26 cellular contexts compared by ENCODE assay signal in genomic region chr3:143699351-143699750, GRCh38.
"Had no signal": no experiment of that assay in that cellular context is flagged by ENCODE, and none has a peak within 500 bp of the region (broad histone marks: within the 10 kb centered on the region; RNA-seq: fewer than 3 reads in every experiment).

No MANE protein-coding gene starts in this region.

- H3K4me1 ChIP-seq: ascending aorta, foreskin keratinocyte had no signal

- H3K4me3 ChIP-seq: ascending aorta, esophagus muscularis mucosa, gastroesophageal sphincter had no signal

- H3K27me3 Mint-ChIP-seq: activated B cell treated with CpG ODN at 0.5 μM for 24 hours; activated CD4-positive, alpha-beta memory T cell treated with anti-CD3 and anti-CD28 coated beads, Interleukin-2, amount 10 ng/mL, durations not matched to agents 7 days and 5 days; activated naive CD8-positive, alpha-beta T cell treated with anti-CD3 and anti-CD28 coated beads, Interleukin-2, amount 10 ng/mL, durations not matched to agents 7 days and 5 days; effector memory CD8-positive, alpha-beta T cell; T-helper 17 cell had no signal

- H3K9me3 Mint-ChIP-seq: activated B cell treated with CpG ODN at 0.5 μM for 24 hours; activated naive CD4-positive, alpha-beta T cell treated with anti-CD3 and anti-CD28 coated beads for 36 hours; activated naive CD8-positive, alpha-beta T cell treated with anti-CD3 and anti-CD28 coated beads, Interleukin-2, amount 10 ng/mL, durations not matched to agents 7 days and 5 days; activated T-helper 1 cell treated with anti-CD3 and anti-CD28 coated beads, Interleukin-12 subunit alpha, Interleukin-12 subunit beta, Interleukin-2, Interleukin-4 antibody, amounts not matched to agents 30 ng/mL and 10 ng/mL and 1 ng/mL, durations not matched to agents 14 hours and 24 hours and 36 hours; activated T-helper 2 cell treated with anti-CD3 and anti-CD28 coated beads, Interferon-gamma antibody, Interleukin-2, Interleukin-4, amounts not matched to agents 10 μg/mL and 5 μg/mL and 100 μg/mL, durations not matched to agents 14 hours and 24 hours and 36 hours; effector memory CD8-positive, alpha-beta T cell; T-helper 2 cell treated with Interferon-gamma antibody and Interleukin-4, amounts not matched to agents 5 μg/mL and 100 μg/mL, for 36 hours had no signal

- H3K36me3 Mint-ChIP-seq: activated naive CD8-positive, alpha-beta T cell treated with anti-CD3 and anti-CD28 coated beads, Interleukin-2, amount 10 ng/mL, durations not matched to agents 7 days and 5 days had no signal

- H3K27ac ChIP-seq: ascending aorta, brain microvascular endothelial cell, esophagus muscularis mucosa, foreskin keratinocyte, gastroesophageal sphincter, WERI-Rb-1 had no signal

- DNase-seq: activated B cell treated with CpG ODN at 0.5 μM for 24 hours; activated CD4-positive, alpha-beta memory T cell treated with anti-CD3 and anti-CD28 coated beads, Interleukin-2, amount 10 ng/mL, durations not matched to agents 7 days and 5 days; activated CD4-positive, alpha-beta T cell treated with anti-CD3 and anti-CD28 coated beads for 48 hours; activated effector memory CD4-positive, alpha-beta T cell treated with anti-CD3 and anti-CD28 coated beads, Interleukin-2, amount 50 U/mL, for 16 hours; activated naive CD4-positive, alpha-beta T cell treated with anti-CD3 and anti-CD28 coated beads for 36 hours; activated naive CD8-positive, alpha-beta T cell treated with anti-CD3 and anti-CD28 coated beads, Interleukin-2, amount 10 ng/mL, durations not matched to agents 7 days and 5 days; activated T-cell treated with anti-CD3 and anti-CD28 coated beads, Interleukin-2, amount 50 U/mL, for 1 hour; activated T-cell treated with anti-CD3 and anti-CD28 coated beads, Interleukin-2, amount 50 U/mL, for 48 hours; brain microvascular endothelial cell; cortex of kidney; dermis blood vessel endothelial cell; effector CD4-positive, alpha-beta T cell; effector memory CD8-positive, alpha-beta T cell; foreskin keratinocyte; T-helper 1 cell; T-helper 17 cell; T1000; WERI-Rb-1 had no signal

- H3K36me3 ChIP-seq: ascending aorta, brain microvascular endothelial cell, esophagus muscularis mucosa, gastroesophageal sphincter, WERI-Rb-1 had no signal

- H3K9me3 ChIP-seq: ascending aorta, esophagus muscularis mucosa, gastroesophageal sphincter had no signal

- H3K4me1 Mint-ChIP-seq: activated CD4-positive, alpha-beta memory T cell treated with anti-CD3 and anti-CD28 coated beads, Interleukin-2, amount 10 ng/mL, durations not matched to agents 7 days and 5 days; activated naive CD8-positive, alpha-beta T cell treated with anti-CD3 and anti-CD28 coated beads, Interleukin-2, amount 10 ng/mL, durations not matched to agents 7 days and 5 days; T-helper 17 cell had no signal

- H3K27ac Mint-ChIP-seq: activated B cell treated with CpG ODN at 0.5 μM for 24 hours; activated CD4-positive, alpha-beta memory T cell treated with anti-CD3 and anti-CD28 coated beads, Interleukin-2, amount 10 ng/mL, durations not matched to agents 7 days and 5 days; activated naive CD4-positive, alpha-beta T cell treated with anti-CD3 and anti-CD28 coated beads for 36 hours; activated naive CD4-positive, alpha-beta T cell treated with anti-CD3 and anti-CD28 coated beads, Interleukin-2, amount 50 U/mL, for 72 hours; activated naive CD8-positive, alpha-beta T cell treated with anti-CD3 and anti-CD28 coated beads, Interleukin-2, amount 10 ng/mL, durations not matched to agents 7 days and 5 days; activated T-helper 1 cell treated with anti-CD3 and anti-CD28 coated beads, Interleukin-12 subunit alpha, Interleukin-12 subunit beta, Interleukin-2, Interleukin-4 antibody, amounts not matched to agents 30 ng/mL and 10 ng/mL and 1 ng/mL, durations not matched to agents 14 hours and 24 hours and 36 hours; activated T-helper 2 cell treated with anti-CD3 and anti-CD28 coated beads, Interferon-gamma antibody, Interleukin-2, Interleukin-4, amounts not matched to agents 10 μg/mL and 5 μg/mL and 100 μg/mL, durations not matched to agents 14 hours and 24 hours and 36 hours; effector memory CD8-positive, alpha-beta T cell; T-helper 17 cell; T-helper 2 cell treated with Interferon-gamma antibody and Interleukin-4, amounts not matched to agents 5 μg/mL and 100 μg/mL, for 36 hours had no signal

- H3K4me3 Mint-ChIP-seq: activated B cell treated with CpG ODN at 0.5 μM for 24 hours; activated CD4-positive, alpha-beta memory T cell treated with anti-CD3 and anti-CD28 coated beads, Interleukin-2, amount 10 ng/mL, durations not matched to agents 7 days and 5 days; activated naive CD4-positive, alpha-beta T cell treated with anti-CD3 and anti-CD28 coated beads for 36 hours; activated naive CD8-positive, alpha-beta T cell treated with anti-CD3 and anti-CD28 coated beads, Interleukin-2, amount 10 ng/mL, durations not matched to agents 7 days and 5 days; activated T-helper 1 cell treated with anti-CD3 and anti-CD28 coated beads, Interleukin-12 subunit alpha, Interleukin-12 subunit beta, Interleukin-2, Interleukin-4 antibody, amounts not matched to agents 30 ng/mL and 10 ng/mL and 1 ng/mL, durations not matched to agents 14 hours and 24 hours and 36 hours; effector memory CD8-positive, alpha-beta T cell; T-helper 17 cell; T-helper 2 cell treated with Interferon-gamma antibody and Interleukin-4, amounts not matched to agents 5 μg/mL and 100 μg/mL, for 36 hours had no signal

- FAIRE-seq: colon had no signal
